8 cellular contexts compared by ENCODE assay signal in the genomic region with DNA sequence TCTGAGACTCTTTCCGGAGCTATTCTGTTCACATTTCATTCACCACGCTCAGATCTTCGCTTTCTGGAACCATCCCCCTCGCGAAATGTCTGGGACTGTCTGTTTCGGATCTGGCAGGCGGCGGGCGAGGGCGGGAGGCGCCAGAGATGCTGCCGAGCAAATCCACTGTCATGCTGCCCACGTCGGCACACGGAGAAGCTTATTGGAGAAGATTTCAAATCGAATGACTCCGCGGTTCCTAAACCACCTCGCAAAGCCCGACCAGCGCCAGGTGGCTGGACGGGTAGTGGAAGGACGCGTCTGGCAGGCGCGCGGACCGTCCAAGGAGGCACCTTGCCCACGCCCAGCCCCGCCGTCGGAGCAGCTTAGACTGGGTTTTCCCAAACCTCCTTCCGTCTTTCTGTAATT. TPM values are rescaled to one million over a fixed set of nuclear protein-coding genes. Genes with fewer than 3 reads are reported as not detected.
DNase-seq lines count a peak whose midpoint lies in the region; ATAC-seq and TF ChIP-seq lines count a peak whose summit lies in the region.

No MANE protein-coding gene starts in this region.

- peaks cover 4% of the 10 kb centered on the region for H3K36me3 Mint-ChIP-seq in CD4-positive, CD25-positive, alpha-beta regulatory T cell
- no peaks in the 10 kb centered on the region for H3K36me3 Mint-ChIP-seq in T-cell

- H3K36me3 ChIP-seq in CD4-positive, CD25-positive, alpha-beta regulatory T cell (ENCODE audit: control insufficient read depth, insufficient read depth, low read length), result no peaks in the 10 kb centered on the region
- H3K36me3 ChIP-seq in HAP-1 (replicated peaks) (no peaks in the 10 kb centered on the region), iPS DF 6.9 (ENCODE audit: control insufficient read depth, insufficient read depth, low read length) (no peaks in the 10 kb centered on the region)

- H3K4me1 ChIP-seq in CD4-positive, CD25-positive, alpha-beta regulatory T cell (ENCODE audit: control insufficient read depth, insufficient read depth, low read length, poor library complexity, severe bottlenecking), result peaks cover 43% of the 10 kb centered on the region
- peaks cover 15% of the 10 kb centered on the region for H3K4me1 ChIP-seq in HAP-1
- H3K4me1 ChIP-seq in iPS DF 6.9 (ENCODE audit: control insufficient read depth, insufficient read depth, low read length), result peaks cover 3% of the 10 kb centered on the region; the same call in 1 of the 2 replicates

- peaks cover 10% of the 10 kb centered on the region for H3K27me3 Mint-ChIP-seq in CD4-positive, CD25-positive, alpha-beta regulatory T cell
- H3K27me3 Mint-ChIP-seq in T-cell, result no peaks in the 10 kb centered on the region

- peak overlapping the region; percentile 86 for H3K4me3 ChIP-seq in CD4-positive, CD25-positive, alpha-beta regulatory T cell (ENCODE audit: low read depth, low read length)
- H3K4me3 ChIP-seq in HAP-1, result peak overlapping the region; percentile 15
- peak overlapping the region; percentile 70 for H3K4me3 ChIP-seq in astrocyte of the spinal cord (ENCODE audit: low read depth, low read length)
- H3K4me3 ChIP-seq in iPS DF 6.9 (ENCODE audit: low read length), result peak overlapping the region; percentile 4; the same call in 1 of the 2 replicates

- WGBS in iPS DF 6.9 (ENCODE audit: insufficient coverage, insufficient read length), result no CpG with 5 or more reads among the region's 33 CpGs

- peak overlapping the region; percentile 89 to 94 (median 91) for H3K27ac Mint-ChIP-seq in CD4-positive, CD25-positive, alpha-beta regulatory T cell
- peak overlapping the region; percentile 70 to 91 for H3K27ac Mint-ChIP-seq in T-cell

- no peaks in the 10 kb centered on the region for H3K9me3 ChIP-seq in CD4-positive, CD25-positive, alpha-beta regulatory T cell (ENCODE audit: control insufficient read depth in 2 of 2, low read length in 2 of 2)
- H3K9me3 ChIP-seq in HAP-1 (no peaks in the 10 kb centered on the region), iPS DF 6.9 (ENCODE audit: control insufficient read depth, insufficient read depth, low read length) (no peaks in the 10 kb centered on the region)

- H3K27ac ChIP-seq in CD4-positive, CD25-positive, alpha-beta regulatory T cell (ENCODE audit: insufficient read depth, low read length, poor library complexity, severe bottlenecking), result no peak overlapping the region
- H3K27ac ChIP-seq in iPS DF 6.9 (ENCODE audit: low read length), result no peak overlapping the region

- POLR2A ChIA-PET in T-cell (lab: Charles Lee), result interaction anchor here in 1 of 2 donors (0.6 to 0.7 kb wide), 3 partner anchors 46 to 112 kb away, joined by 4 to 5 read pairs (median 4); no protein-coding TSS in a partner anchor

- CTCF ChIA-PET in T-cell (lab: Charles Lee), result interaction anchor here (0.6 to 2.4 kb wide), 6 partner anchors 42 to 161 kb away, joined by 3 to 11 read pairs (median 6); no protein-coding TSS in a partner anchor

- no peak for ATAC-seq in CD4-positive, CD25-positive, alpha-beta regulatory T cell (ENCODE audit: low read depth in 2 of 2)
- ATAC-seq in T-cell (replicated peaks in 1 of 4), result no peak
- ATAC-seq in GM19467 (IDR thresholded peaks at IDR 0.05; ENCODE audit: unreplicated experiment), result no peak
- ATAC-seq in GM21723 (IDR thresholded peaks at IDR 0.05; ENCODE audit: unreplicated experiment), result no peak

- H3K9me3 Mint-ChIP-seq in CD4-positive, CD25-positive, alpha-beta regulatory T cell, result peaks cover 0 to 2% (median 0%) of the 10 kb centered on the region in 7 donors
- H3K9me3 Mint-ChIP-seq in T-cell, result no peaks in the 10 kb centered on the region

- TF ChIP-seq CTCF in astrocyte of the spinal cord (IDR thresholded peaks at IDR 0.05; ENCODE audit: low read depth, low read length), result no peak

- H3K4me3 Mint-ChIP-seq in CD4-positive, CD25-positive, alpha-beta regulatory T cell, result peak overlapping the region; percentile 94 to 100 (median 98)
- peak overlapping the region; percentile 86 to 97 (median 96) for H3K4me3 Mint-ChIP-seq in T-cell

- DNase-seq in CD4-positive, CD25-positive, alpha-beta regulatory T cell, result peak; percentile 29 to 40 (median 39)
- peak in 1 of 2 experiments; percentile 42 for DNase-seq in HAP-1 (ENCODE audit: low spot score in 2 of 2)
- peak in 30 of 34 experiments; percentile 5 to 53 (median 27) for DNase-seq in T-cell
- DNase-seq in astrocyte of the spinal cord (ENCODE audit: low read depth, low spot score), result peak; percentile 69
- DNase-seq in iPS DF 6.9 (ENCODE audit: low read depth, low spot score), result no peak
- DNase-seq in renal cortical epithelial cell (ENCODE audit: low read depth), result peak; percentile 49

- in situ Hi-C loops in HAP-1 (cut with MboI; ENCODE audit: low sequenced_read_pairs) (no loop called here), astrocyte of the spinal cord (cut with HindIII; ENCODE audit: low sequenced_read_pairs) (no loop called here)

- peaks cover 19 to 54% (median 35%) of the 10 kb centered on the region in 4 donors for H3K4me1 Mint-ChIP-seq in CD4-positive, CD25-positive, alpha-beta regulatory T cell
- H3K4me1 Mint-ChIP-seq in T-cell, result peaks cover 43 to 52% (median 51%) of the 10 kb centered on the region in 3 donors

- no peaks in the 10 kb centered on the region for H3K27me3 ChIP-seq in CD4-positive, CD25-positive, alpha-beta regulatory T cell (ENCODE audit: control insufficient read depth, insufficient read depth, low read length)
- H3K27me3 ChIP-seq in HAP-1 (ENCODE audit: low read depth) (no peaks in the 10 kb centered on the region), iPS DF 6.9 (ENCODE audit: control insufficient read depth, insufficient read depth, low read length) (peaks cover 12% of the 10 kb centered on the region)

RNA-seq across cellular contexts. Expression of a gene that starts 1.6 kb away (rescaled TPM):
- total RNA-seq in CD4-positive, CD25-positive, alpha-beta regulatory T cell, result 43.0 TPM
- polyA plus RNA-seq in CD4-positive, CD25-positive, alpha-beta regulatory T cell, result 10 to 100 TPM in 2 of 4 donors, 1 to 10 TPM in 2; 9.1 to 14.5 (median 11.9) TPM
- total RNA-seq in T-cell (10 to 100 TPM; 30.2 to 62.7 (median 54.7) TPM), renal cortical epithelial cell (42.7 and 43.8 TPM in 2 replicates)

Comparison
In these comparisons a context has a peak if more than half of its experiments do, and no peak if none do; other contexts are left out.
1. H3K4me3 ChIP-seq: peak in every context shown above with its lines; median percentile 86 in CD4-positive, CD25-positive, alpha-beta regulatory T cell; 70 in astrocyte of the spinal cord; 15 in HAP-1; 4 in iPS DF 6.9.